3 cellular contexts compared by ENCODE assay signal in the genomic region with DNA sequence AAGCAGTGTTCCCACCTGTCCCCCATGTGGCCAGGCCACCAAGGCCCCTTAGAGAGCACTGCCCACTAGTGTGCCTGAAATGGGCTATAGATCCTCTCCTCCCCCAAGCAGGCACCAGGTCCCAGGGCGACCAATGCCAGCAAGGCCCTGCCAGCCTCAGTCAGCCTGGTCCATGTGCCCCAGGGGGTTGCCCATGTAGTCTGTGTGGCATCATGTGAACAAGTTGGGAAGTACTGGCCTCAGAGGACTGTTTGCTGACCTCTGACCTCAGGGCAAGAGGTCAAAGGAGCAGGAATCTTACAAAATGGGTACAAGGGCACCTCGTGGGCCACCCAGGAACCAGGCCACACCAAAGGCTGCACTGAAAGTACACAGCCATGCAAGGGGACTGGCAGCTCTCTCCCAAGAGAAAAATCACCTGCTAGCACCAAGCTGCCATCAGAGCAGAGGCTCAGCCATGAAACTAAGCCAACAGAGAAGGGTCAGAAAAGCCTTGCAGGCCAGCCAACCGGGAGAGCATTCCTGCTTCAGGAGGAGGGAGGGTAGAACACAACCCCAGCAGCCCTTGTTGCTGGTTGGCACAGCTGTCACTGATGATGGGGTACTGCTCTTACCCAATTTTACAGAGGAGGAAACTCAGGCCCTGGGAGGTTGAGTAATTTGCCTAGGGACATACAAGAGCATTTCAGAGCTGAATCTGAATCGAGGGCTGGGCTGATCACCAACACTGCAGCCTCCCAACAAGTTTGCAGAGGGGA.
A peak's percentile ranks its signal among the peaks of the same experiment; 100 is the strongest.
TF ChIP-seq lines count a peak whose summit lies in the region.

No MANE protein-coding gene starts in this region.

TF ChIP-seq in A549, 52 proteins besides CTCF, POLR2A, EP300 and RAD21 (continued from another document):
- TF ChIP-seq FOSL2 (IDR thresholded peaks at IDR 0.05) (no peak), FOSL2 (CRISPR knock-in tag; IDR thresholded peaks at IDR 0.05) (no peak), BCL3 (IDR thresholded peaks at IDR 0.05) (0 out of 3 replicates have a peak, but pooled peaks have one; percentile 36), HES2 (IDR thresholded peaks at IDR 0.05) (peak; percentile 33; the same call in 1 of the 2 replicates), CEBPB (IDR thresholded peaks at IDR 0.05) (peak in 1 of 2 experiments; percentile 81; a peak in 2 of 4 replicates), JUNB (IDR thresholded peaks at IDR 0.05) (peak; percentile 25; the same call in 1 of the 2 replicates), SMC3 (IDR thresholded peaks at IDR 0.05) (peak; percentile 7; the same call in 1 of the 3 replicates)

TF ChIP-seq in GM23338, 12 proteins besides CTCF, POLR2A, EP300 and RAD21 (continued from another document):
- TF ChIP-seq POLR2AphosphoS5 (IDR thresholded peaks at IDR 0.05; ENCODE audit: low read depth): no peak
- TF ChIP-seq, protein P1, sequence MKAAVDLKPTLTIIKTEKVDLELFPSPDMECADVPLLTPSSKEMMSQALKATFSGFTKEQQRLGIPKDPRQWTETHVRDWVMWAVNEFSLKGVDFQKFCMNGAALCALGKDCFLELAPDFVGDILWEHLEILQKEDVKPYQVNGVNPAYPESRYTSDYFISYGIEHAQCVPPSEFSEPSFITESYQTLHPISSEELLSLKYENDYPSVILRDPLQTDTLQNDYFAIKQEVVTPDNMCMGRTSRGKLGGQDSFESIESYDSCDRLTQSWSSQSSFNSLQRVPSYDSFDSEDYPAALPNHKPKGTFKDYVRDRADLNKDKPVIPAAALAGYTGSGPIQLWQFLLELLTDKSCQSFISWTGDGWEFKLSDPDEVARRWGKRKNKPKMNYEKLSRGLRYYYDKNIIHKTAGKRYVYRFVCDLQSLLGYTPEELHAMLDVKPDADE (IDR thresholded peaks at IDR 0.05): no peak

TF ChIP-seq in SK-N-SH treated with all-trans-retinoic acid at 6 μM for 48 hours, 23 proteins besides CTCF, POLR2A, EP300 and RAD21 (continued from another document):
- no peak for TF ChIP-seq ARNTL (CRISPR knock-in tag; IDR thresholded peaks at IDR 0.05; ENCODE audit: borderline replicate concordance, low read depth)
- no peak for TF ChIP-seq ZFP30 (CRISPR knock-in tag; IDR thresholded peaks at IDR 0.05)
- no peak for TF ChIP-seq PPARA (CRISPR knock-in tag; IDR thresholded peaks at IDR 0.05; ENCODE audit: borderline replicate concordance)
- no peak for TF ChIP-seq TSHZ2 (CRISPR knock-in tag; IDR thresholded peaks at IDR 0.05)
- TF ChIP-seq RARB (CRISPR knock-in tag; IDR thresholded peaks at IDR 0.05): no peak
- TF ChIP-seq OSR1 (CRISPR knock-in tag; IDR thresholded peaks at IDR 0.05): no peak
- no peak for TF ChIP-seq BACH2 (CRISPR knock-in tag; IDR thresholded peaks at IDR 0.05; ENCODE audit: borderline replicate concordance)
- TF ChIP-seq TOX (CRISPR knock-in tag; IDR thresholded peaks at IDR 0.05; ENCODE audit: borderline replicate concordance): no peak
- no peak for TF ChIP-seq ZFP3 (CRISPR knock-in tag; IDR thresholded peaks at IDR 0.05)
- TF ChIP-seq ZNF8 (CRISPR knock-in tag; IDR thresholded peaks at IDR 0.05): no peak
- TF ChIP-seq ZNF70 (CRISPR knock-in tag; IDR thresholded peaks at IDR 0.05): no peak
- no peak for TF ChIP-seq ZC3H10 (CRISPR knock-in tag; IDR thresholded peaks at IDR 0.05)
- TF ChIP-seq CSRNP3 (CRISPR knock-in tag; IDR thresholded peaks at IDR 0.05): no peak
- TF ChIP-seq CSDC2 (CRISPR knock-in tag; IDR thresholded peaks at IDR 0.05): no peak
- no peak for TF ChIP-seq ISL1 (CRISPR knock-in tag; IDR thresholded peaks at IDR 0.05)
- no peak for TF ChIP-seq TCF4 (CRISPR knock-in tag; IDR thresholded peaks at IDR 0.05; ENCODE audit: borderline replicate concordance)
- no peak for TF ChIP-seq PATZ1 (CRISPR knock-in tag; IDR thresholded peaks at IDR 0.05; ENCODE audit: borderline replicate concordance)
- no peak for TF ChIP-seq CREB5 (CRISPR knock-in tag; IDR thresholded peaks at IDR 0.05; ENCODE audit: low read depth)
